24 cellular contexts compared by ENCODE assay signal in genomic region chr7:100213672-100214071, GRCh38. TPM values are rescaled to one million over a fixed set of nuclear protein-coding genes. Genes with fewer than 3 reads are reported as not detected.
DNase-seq lines count a peak whose midpoint lies in the region; ATAC-seq and TF ChIP-seq lines count a peak whose summit lies in the region.
"Had no signal": no experiment of that assay in that cellular context is flagged by ENCODE, and none has a peak within 500 bp of the region (broad histone marks: within the 10 kb centered on the region; RNA-seq: fewer than 3 reads in every experiment).

No MANE protein-coding gene starts in this region.

- H3K9me3 ChIP-seq in mucosa of rectum (ENCODE audit: control insufficient read depth in 2 of 2, low read length in 2 of 2): no peaks in the 10 kb centered on the region
- H3K9me3 ChIP-seq: A549, MG63 had no signal

- no peaks in the 10 kb centered on the region for H3K27me3 ChIP-seq in mucosa of rectum (ENCODE audit: control insufficient read depth in 2 of 2, insufficient read depth in 2 of 2, low read length in 2 of 2)
- H3K27me3 ChIP-seq: MG63 had no signal

- H3K4me1 ChIP-seq in mucosa of rectum (ENCODE audit: control insufficient read depth in 2 of 2, insufficient read depth in 2 of 2, low read length in 2 of 2): peaks cover 25 to 32% of the 10 kb centered on the region in 2 donors
- H3K4me1 ChIP-seq: A549 had no signal

- H3K4me1 Mint-ChIP-seq in activated T-cell treated with anti-CD3 and anti-CD28 coated beads, Interleukin-2, amount 50 U/mL, for 72 hours (ENCODE audit: low read depth): peaks cover 91% of the 10 kb centered on the region
- peaks cover 25% of the 10 kb centered on the region for H3K4me1 Mint-ChIP-seq in type B pancreatic cell (ENCODE audit: unreplicated experiment)

- H3K36me3 ChIP-seq in mucosa of rectum (ENCODE audit: control insufficient read depth in 2 of 2, insufficient read depth in 2 of 2, low read length in 2 of 2): no peaks in the 10 kb centered on the region
- H3K36me3 ChIP-seq: MG63 had no signal

- H3K27ac Mint-ChIP-seq in activated T-cell treated with anti-CD3 and anti-CD28 coated beads, Interleukin-2, amount 50 U/mL, for 72 hours: no peak overlapping the region
- H3K27ac Mint-ChIP-seq in type B pancreatic cell: peak overlapping the region; percentile 88
- H3K27ac Mint-ChIP-seq: endodermal cell, GM23338 had no signal

- H3K27ac ChIP-seq in mucosa of rectum (ENCODE audit: low read depth in 2 of 2, low read length in 2 of 2) (peak overlapping the region; percentile 49 to 66), RWPE1 (no peak overlapping the region)
- H3K27ac ChIP-seq: A549, skin epidermis had no signal

- POLR2A ChIA-PET in RWPE1 (lab: Yijun Ruan, JAX; ENCODE audit: low non-redundant PET): no interaction called here

- H3K27me3 Mint-ChIP-seq in activated T-cell treated with anti-CD3 and anti-CD28 coated beads, Interleukin-2, amount 50 U/mL, for 72 hours (ENCODE audit: low read depth): no peaks in the 10 kb centered on the region
- H3K27me3 Mint-ChIP-seq in type B pancreatic cell: peaks cover 3% of the 10 kb centered on the region
- H3K27me3 Mint-ChIP-seq: activated CD4-positive, alpha-beta memory T cell treated with anti-CD3 and anti-CD28 coated beads for 36 hours; stimulated activated naive CD8-positive, alpha-beta T cell treated with anti-CD3 and anti-CD28 coated beads, Interleukin-15, amount 100 ng/mL, for 72 hours had no signal

- H3K4me3 Mint-ChIP-seq in activated T-cell treated with anti-CD3 and anti-CD28 coated beads, Interleukin-2, amount 50 U/mL, for 72 hours: peak overlapping the region; percentile 50 to 92
- no peak overlapping the region for H3K4me3 Mint-ChIP-seq in type B pancreatic cell
- H3K4me3 Mint-ChIP-seq: activated CD4-positive, alpha-beta memory T cell treated with anti-CD3 and anti-CD28 coated beads for 36 hours; endodermal cell; GM23338; nephron had no signal

- peaks cover 0 to 2% of the 10 kb centered on the region in 2 donors for H3K9me3 Mint-ChIP-seq in activated T-cell treated with anti-CD3 and anti-CD28 coated beads, Interleukin-2, amount 50 U/mL, for 72 hours
- no peaks in the 10 kb centered on the region for H3K9me3 Mint-ChIP-seq in type B pancreatic cell
- H3K9me3 Mint-ChIP-seq: activated CD4-positive, alpha-beta memory T cell treated with anti-CD3 and anti-CD28 coated beads for 36 hours; endodermal cell; GM23338; nephron; stimulated activated naive CD8-positive, alpha-beta T cell treated with anti-CD3 and anti-CD28 coated beads, Interleukin-15, amount 100 ng/mL, for 72 hours had no signal

- no peak for DNase-seq in activated T-cell treated with anti-CD3 and anti-CD28 coated beads, Interleukin-2, amount 50 U/mL, for 72 hours
- no peak for DNase-seq in activated T-cell treated with anti-CD3 and anti-CD28 coated beads for 4 hours
- DNase-seq in SW480 (ENCODE audit: low spot score): peak; percentile 30
- DNase-seq in type B pancreatic cell (ENCODE audit: extremely low spot score, unreplicated experiment): no peak
- no peak for DNase-seq in RWPE1 (ENCODE audit: low spot score)
- DNase-seq in DMS153 (lab: John Stamatoyannopoulos, UW): no peak
- DNase-seq in GF-D8 (lab: John Stamatoyannopoulos, UW): no peak
- DNase-seq: C1 segment of cervical spinal cord; endodermal cell; GDM1; mesenchymal stem cell; MG63; NCI-H1436 treated with DMSO at 0.1 percent for 48 hours; NCI-H2171 treated with DMSO at 0.1 percent for 48 hours; NCI-H69; Right ventricle myocardium superior; stimulated activated naive CD8-positive, alpha-beta T cell treated with anti-CD3 and anti-CD28 coated beads, Interleukin-15, amount 100 ng/mL, for 72 hours had no signal

- TF ChIP-seq CTCF in type B pancreatic cell (conservative IDR thresholded peaks at IDR 0.05) (no peak), RWPE1 (conservative IDR thresholded peaks at IDR 0.05; ENCODE audit: low read depth) (no peak)

- no peak overlapping the region for H3K4me3 ChIP-seq in mucosa of rectum (ENCODE audit: low read length in 2 of 2)
- H3K4me3 ChIP-seq: A549, GM23338, MG63, skin epidermis had no signal

- peak overlapping the region in 1 of 2 donors; percentile 44 for H3K9ac ChIP-seq in mucosa of rectum (ENCODE audit: low read depth in 1 of 2, low read length in 2 of 2)

- peaks cover 13 to 21% of the 10 kb centered on the region in 2 donors for H3K36me3 Mint-ChIP-seq in activated T-cell treated with anti-CD3 and anti-CD28 coated beads, Interleukin-2, amount 50 U/mL, for 72 hours (ENCODE audit: insufficient read depth in 2 of 2)
- H3K36me3 Mint-ChIP-seq in type B pancreatic cell: no peaks in the 10 kb centered on the region

- no peak for ATAC-seq in activated T-cell treated with anti-CD3 and anti-CD28 coated beads, Interleukin-2, amount 50 U/mL, for 72 hours (replicated peaks in 1 of 2)
- ATAC-seq: A549; activated naive CD4-positive, alpha-beta T cell treated with anti-CD3 and anti-CD28 coated beads, Interleukin-2, amount 50 U/mL, for 72 hours; stimulated activated naive CD8-positive, alpha-beta T cell treated with anti-CD3 and anti-CD28 coated beads, Interleukin-15, amount 100 ng/mL, for 72 hours had no signal

- CTCF ChIA-PET in RWPE1 (lab: Yijun Ruan, JAX): no interaction called here

RNA-seq across cellular contexts. Expression of gene PVRIG, which starts 6.1 kb away (rescaled TPM):
- 10 to 100 TPM; 26.7 to 34.4 TPM for total RNA-seq in activated T-cell treated with anti-CD3 and anti-CD28 coated beads, Interleukin-2, amount 50 U/mL, for 72 hours
- not detected in 2 replicates for total RNA-seq in type B pancreatic cell (ENCODE audit: low replicate concordance)
- total RNA-seq: endodermal cell, GM23338, Right ventricle myocardium superior had no signal

RNA-seq across cellular contexts. Expression of gene STAG3, which starts 36.0 kb away (rescaled TPM):
- 100 to 1,000 TPM; 103 to 121 TPM for total RNA-seq in activated T-cell treated with anti-CD3 and anti-CD28 coated beads, Interleukin-2, amount 50 U/mL, for 72 hours
- 1.6 and 1.7 TPM in 2 replicates for total RNA-seq in type B pancreatic cell (ENCODE audit: low replicate concordance)

RNA-seq across cellular contexts. Expression of gene GPC2, which starts 36.5 kb away (rescaled TPM):
- 10 to 100 TPM in 1 of 2 donors, 1 to 10 TPM in 1; 9.7 to 14.2 TPM for total RNA-seq in activated T-cell treated with anti-CD3 and anti-CD28 coated beads, Interleukin-2, amount 50 U/mL, for 72 hours
- 20.6 and 53.3 TPM in 2 replicates for total RNA-seq in type B pancreatic cell (ENCODE audit: low replicate concordance)

RNA-seq across cellular contexts. Expression of gene GAL3ST4, which starts 45.3 kb away (rescaled TPM):
- total RNA-seq in activated T-cell treated with anti-CD3 and anti-CD28 coated beads, Interleukin-2, amount 50 U/mL, for 72 hours: 10 to 100 TPM in 1 of 2 donors, 1 to 10 TPM in 1; 6.9 to 11.7 TPM
- 7.2 and 7.4 TPM in 2 replicates for total RNA-seq in type B pancreatic cell (ENCODE audit: low replicate concordance)

RNA-seq across cellular contexts. Expression of gene TRAPPC14, which starts 55.1 kb away (rescaled TPM):
- total RNA-seq in activated T-cell treated with anti-CD3 and anti-CD28 coated beads, Interleukin-2, amount 50 U/mL, for 72 hours: 10 to 100 TPM; 22.1 to 28.8 TPM
- total RNA-seq in type B pancreatic cell (ENCODE audit: low replicate concordance): 21.3 and 35.2 TPM in 2 replicates

Comparison
In these comparisons a context has a peak if more than half of its experiments do, and no peak if none do; other contexts are left out.
1. RNA of gene PVRIG, which starts 6.1 kb away (total RNA-seq): 26.7 to 34.4 TPM in activated T-cell treated with anti-CD3 and anti-CD28 coated beads, Interleukin-2, amount 50 U/mL, for 72 hours; not detected in type B pancreatic cell; every median in the first group is over 10 times any median in the second.
2. RNA of gene STAG3, which starts 36.0 kb away (total RNA-seq): 103 to 121 TPM in activated T-cell treated with anti-CD3 and anti-CD28 coated beads, Interleukin-2, amount 50 U/mL, for 72 hours; 1.6 to 1.7 TPM in type B pancreatic cell; every median in the first group is over 10 times any median in the second.